1 cellular context compared by ENCODE assay signal in the genomic region with DNA sequence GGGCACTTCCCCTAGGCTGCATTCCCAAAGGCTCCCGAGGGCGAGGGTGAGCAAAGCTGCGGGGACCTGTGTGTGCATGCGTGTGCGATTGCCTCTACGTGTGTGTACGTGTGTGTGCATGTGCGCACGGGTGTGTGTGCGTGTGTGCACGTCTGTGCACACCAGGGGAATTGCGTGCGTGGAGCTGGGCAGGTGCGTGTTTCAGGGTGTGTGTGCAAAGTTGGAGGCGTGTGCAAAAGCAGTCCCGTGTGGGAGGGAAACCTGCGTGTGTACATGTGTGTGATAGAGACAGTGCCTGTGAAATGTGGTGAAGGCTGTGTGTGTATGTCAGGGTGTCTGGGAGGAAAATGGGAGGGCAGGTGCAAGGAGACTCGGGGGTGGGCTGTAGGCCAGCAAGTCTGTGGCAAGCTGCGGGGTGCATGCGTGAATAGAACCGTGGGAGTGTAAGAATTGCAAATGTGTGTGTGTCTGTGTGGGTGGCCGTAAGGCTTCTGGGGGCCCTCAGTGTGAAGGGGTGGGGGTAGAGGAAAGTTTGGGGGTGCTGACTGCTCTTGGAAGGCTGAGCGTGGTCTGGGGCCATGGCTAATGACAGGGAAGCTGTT.
TF ChIP-seq lines count a peak whose summit lies in the region.

No MANE protein-coding gene starts in this region.

TF ChIP-seq in HepG2, 621 proteins besides CTCF, POLR2A, EP300 and RAD21 (continued from another document and continues in another):
- TF ChIP-seq, protein P1, sequence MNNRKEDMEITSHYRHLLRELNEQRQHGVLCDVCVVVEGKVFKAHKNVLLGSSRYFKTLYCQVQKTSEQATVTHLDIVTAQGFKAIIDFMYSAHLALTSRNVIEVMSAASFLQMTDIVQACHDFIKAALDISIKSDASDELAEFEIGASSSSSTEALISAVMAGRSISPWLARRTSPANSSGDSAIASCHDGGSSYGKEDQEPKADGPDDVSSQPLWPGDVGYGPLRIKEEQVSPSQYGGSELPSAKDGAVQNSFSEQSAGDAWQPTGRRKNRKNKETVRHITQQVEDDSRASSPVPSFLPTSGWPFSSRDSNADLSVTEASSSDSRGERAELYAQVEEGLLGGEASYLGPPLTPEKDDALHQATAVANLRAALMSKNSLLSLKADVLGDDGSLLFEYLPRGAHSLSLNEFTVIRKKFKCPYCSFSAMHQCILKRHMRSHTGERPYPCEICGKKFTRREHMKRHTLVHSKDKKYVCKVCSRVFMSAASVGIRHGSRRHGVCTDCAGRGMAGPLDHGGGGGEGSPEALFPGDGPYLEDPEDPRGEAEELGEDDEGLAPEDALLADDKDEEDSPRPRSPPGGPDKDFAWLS (CRISPR knock-in tag; IDR thresholded peaks at IDR 0.05; ENCODE audit: borderline replicate concordance): no peak
- TF ChIP-seq ZNF549 (CRISPR knock-in tag; IDR thresholded peaks at IDR 0.05): no peak
- peak; percentile 91; the same call in 1 of the 2 replicates for TF ChIP-seq ZNF839 (CRISPR knock-in tag; IDR thresholded peaks at IDR 0.05; ENCODE audit: borderline replicate concordance)
- TF ChIP-seq ZKSCAN5 (CRISPR knock-in tag; IDR thresholded peaks at IDR 0.05): peak; percentile 32; the same call in 1 of the 2 replicates
- TF ChIP-seq RFX5 (IDR thresholded peaks at IDR 0.05; ENCODE audit: low read depth, low read length): no peak
- TF ChIP-seq, protein P2, sequence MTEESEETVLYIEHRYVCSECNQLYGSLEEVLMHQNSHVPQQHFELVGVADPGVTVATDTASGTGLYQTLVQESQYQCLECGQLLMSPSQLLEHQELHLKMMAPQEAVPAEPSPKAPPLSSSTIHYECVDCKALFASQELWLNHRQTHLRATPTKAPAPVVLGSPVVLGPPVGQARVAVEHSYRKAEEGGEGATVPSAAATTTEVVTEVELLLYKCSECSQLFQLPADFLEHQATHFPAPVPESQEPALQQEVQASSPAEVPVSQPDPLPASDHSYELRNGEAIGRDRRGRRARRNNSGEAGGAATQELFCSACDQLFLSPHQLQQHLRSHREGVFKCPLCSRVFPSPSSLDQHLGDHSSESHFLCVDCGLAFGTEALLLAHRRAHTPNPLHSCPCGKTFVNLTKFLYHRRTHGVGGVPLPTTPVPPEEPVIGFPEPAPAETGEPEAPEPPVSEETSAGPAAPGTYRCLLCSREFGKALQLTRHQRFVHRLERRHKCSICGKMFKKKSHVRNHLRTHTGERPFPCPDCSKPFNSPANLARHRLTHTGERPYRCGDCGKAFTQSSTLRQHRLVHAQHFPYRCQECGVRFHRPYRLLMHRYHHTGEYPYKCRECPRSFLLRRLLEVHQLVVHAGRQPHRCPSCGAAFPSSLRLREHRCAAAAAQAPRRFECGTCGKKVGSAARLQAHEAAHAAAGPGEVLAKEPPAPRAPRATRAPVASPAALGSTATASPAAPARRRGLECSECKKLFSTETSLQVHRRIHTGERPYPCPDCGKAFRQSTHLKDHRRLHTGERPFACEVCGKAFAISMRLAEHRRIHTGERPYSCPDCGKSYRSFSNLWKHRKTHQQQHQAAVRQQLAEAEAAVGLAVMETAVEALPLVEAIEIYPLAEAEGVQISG (CRISPR knock-in tag; IDR thresholded peaks at IDR 0.05): peak; percentile 16
- no peak for TF ChIP-seq NBN (conservative IDR thresholded peaks at IDR 0.05)
- TF ChIP-seq, protein P3, sequence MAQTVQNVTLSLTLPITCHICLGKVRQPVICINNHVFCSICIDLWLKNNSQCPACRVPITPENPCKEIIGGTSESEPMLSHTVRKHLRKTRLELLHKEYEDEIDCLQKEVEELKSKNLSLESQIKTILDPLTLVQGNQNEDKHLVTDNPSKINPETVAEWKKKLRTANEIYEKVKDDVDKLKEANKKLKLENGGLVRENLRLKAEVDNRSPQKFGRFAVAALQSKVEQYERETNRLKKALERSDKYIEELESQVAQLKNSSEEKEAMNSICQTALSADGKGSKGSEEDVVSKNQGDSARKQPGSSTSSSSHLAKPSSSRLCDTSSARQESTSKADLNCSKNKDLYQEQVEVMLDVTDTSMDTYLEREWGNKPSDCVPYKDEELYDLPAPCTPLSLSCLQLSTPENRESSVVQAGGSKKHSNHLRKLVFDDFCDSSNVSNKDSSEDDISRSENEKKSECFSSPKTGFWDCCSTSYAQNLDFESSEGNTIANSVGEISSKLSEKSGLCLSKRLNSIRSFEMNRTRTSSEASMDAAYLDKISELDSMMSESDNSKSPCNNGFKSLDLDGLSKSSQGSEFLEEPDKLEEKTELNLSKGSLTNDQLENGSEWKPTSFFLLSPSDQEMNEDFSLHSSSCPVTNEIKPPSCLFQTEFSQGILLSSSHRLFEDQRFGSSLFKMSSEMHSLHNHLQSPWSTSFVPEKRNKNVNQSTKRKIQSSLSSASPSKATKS (CRISPR knock-in tag; IDR thresholded peaks at IDR 0.05): no peak
- TF ChIP-seq ZNF225 (CRISPR knock-in tag; IDR thresholded peaks at IDR 0.05): no peak
- TF ChIP-seq NR2F6 (IDR thresholded peaks at IDR 0.05): no peak
- TF ChIP-seq NR2F6 (CRISPR knock-in tag; IDR thresholded peaks at IDR 0.05): no peak
- TF ChIP-seq, protein P4, sequence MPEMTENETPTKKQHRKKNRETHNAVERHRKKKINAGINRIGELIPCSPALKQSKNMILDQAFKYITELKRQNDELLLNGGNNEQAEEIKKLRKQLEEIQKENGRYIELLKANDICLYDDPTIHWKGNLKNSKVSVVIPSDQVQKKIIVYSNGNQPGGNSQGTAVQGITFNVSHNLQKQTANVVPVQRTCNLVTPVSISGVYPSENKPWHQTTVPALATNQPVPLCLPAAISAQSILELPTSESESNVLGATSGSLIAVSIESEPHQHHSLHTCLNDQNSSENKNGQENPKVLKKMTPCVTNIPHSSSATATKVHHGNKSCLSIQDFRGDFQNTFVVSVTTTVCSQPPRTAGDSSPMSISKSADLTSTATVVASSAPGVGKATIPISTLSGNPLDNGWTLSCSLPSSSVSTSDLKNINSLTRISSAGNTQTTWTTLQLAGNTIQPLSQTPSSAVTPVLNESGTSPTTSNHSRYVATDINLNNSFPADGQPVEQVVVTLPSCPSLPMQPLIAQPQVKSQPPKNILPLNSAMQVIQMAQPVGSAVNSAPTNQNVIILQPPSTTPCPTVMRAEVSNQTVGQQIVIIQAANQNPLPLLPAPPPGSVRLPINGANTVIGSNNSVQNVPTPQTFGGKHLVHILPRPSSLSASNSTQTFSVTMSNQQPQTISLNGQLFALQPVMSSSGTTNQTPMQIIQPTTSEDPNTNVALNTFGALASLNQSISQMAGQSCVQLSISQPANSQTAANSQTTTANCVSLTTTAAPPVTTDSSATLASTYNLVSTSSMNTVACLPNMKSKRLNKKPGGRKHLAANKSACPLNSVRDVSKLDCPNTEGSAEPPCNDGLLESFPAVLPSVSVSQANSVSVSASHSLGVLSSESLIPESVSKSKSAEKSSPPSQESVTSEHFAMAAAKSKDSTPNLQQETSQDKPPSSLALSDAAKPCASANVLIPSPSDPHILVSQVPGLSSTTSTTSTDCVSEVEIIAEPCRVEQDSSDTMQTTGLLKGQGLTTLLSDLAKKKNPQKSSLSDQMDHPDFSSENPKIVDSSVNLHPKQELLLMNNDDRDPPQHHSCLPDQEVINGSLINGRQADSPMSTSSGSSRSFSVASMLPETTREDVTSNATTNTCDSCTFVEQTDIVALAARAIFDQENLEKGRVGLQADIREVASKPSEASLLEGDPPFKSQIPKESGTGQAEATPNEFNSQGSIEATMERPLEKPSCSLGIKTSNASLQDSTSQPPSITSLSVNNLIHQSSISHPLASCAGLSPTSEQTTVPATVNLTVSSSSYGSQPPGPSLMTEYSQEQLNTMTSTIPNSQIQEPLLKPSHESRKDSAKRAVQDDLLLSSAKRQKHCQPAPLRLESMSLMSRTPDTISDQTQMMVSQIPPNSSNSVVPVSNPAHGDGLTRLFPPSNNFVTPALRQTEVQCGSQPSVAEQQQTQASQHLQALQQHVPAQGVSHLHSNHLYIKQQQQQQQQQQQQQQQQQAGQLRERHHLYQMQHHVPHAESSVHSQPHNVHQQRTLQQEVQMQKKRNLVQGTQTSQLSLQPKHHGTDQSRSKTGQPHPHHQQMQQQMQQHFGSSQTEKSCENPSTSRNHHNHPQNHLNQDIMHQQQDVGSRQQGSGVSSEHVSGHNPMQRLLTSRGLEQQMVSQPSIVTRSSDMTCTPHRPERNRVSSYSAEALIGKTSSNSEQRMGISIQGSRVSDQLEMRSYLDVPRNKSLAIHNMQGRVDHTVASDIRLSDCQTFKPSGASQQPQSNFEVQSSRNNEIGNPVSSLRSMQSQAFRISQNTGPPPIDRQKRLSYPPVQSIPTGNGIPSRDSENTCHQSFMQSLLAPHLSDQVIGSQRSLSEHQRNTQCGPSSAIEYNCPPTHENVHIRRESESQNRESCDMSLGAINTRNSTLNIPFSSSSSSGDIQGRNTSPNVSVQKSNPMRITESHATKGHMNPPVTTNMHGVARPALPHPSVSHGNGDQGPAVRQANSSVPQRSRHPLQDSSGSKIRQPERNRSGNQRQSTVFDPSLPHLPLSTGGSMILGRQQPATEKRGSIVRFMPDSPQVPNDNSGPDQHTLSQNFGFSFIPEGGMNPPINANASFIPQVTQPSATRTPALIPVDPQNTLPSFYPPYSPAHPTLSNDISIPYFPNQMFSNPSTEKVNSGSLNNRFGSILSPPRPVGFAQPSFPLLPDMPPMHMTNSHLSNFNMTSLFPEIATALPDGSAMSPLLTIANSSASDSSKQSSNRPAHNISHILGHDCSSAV (CRISPR knock-in tag; IDR thresholded peaks at IDR 0.05; ENCODE audit: borderline replicate concordance): no peak
- TF ChIP-seq, protein P5, sequence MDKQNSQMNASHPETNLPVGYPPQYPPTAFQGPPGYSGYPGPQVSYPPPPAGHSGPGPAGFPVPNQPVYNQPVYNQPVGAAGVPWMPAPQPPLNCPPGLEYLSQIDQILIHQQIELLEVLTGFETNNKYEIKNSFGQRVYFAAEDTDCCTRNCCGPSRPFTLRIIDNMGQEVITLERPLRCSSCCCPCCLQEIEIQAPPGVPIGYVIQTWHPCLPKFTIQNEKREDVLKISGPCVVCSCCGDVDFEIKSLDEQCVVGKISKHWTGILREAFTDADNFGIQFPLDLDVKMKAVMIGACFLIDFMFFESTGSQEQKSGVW (CRISPR knock-in tag; IDR thresholded peaks at IDR 0.05; ENCODE audit: borderline replicate concordance): no peak
- TF ChIP-seq, protein P6, sequence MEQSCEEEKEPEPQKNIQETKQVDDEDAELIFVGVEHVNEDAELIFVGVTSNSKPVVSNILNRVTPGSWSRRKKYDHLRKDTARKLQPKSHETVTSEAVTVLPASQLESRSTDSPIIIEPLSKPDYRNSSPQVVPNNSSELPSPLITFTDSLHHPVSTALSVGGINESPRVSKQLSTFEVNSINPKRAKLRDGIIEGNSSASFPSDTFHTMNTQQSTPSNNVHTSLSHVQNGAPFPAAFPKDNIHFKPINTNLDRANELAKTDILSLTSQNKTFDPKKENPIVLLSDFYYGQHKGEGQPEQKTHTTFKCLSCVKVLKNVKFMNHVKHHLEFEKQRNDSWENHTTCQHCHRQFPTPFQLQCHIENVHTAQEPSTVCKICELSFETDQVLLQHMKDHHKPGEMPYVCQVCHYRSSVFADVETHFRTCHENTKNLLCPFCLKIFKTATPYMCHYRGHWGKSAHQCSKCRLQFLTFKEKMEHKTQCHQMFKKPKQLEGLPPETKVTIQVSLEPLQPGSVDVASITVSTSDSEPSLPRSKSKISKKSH (CRISPR knock-in tag; IDR thresholded peaks at IDR 0.05; ENCODE audit: borderline replicate concordance): peak; percentile 8; the same call in 1 of the 2 replicates
- 0 out of 2 replicates have a peak, but pooled peaks have one; percentile 3 for TF ChIP-seq TGIF2 (CRISPR knock-in tag; IDR thresholded peaks at IDR 0.05)
- TF ChIP-seq PCBP1 (IDR thresholded peaks at IDR 0.05; ENCODE audit: borderline replicate concordance, low read depth, low read length): no peak
- TF ChIP-seq, protein P7, sequence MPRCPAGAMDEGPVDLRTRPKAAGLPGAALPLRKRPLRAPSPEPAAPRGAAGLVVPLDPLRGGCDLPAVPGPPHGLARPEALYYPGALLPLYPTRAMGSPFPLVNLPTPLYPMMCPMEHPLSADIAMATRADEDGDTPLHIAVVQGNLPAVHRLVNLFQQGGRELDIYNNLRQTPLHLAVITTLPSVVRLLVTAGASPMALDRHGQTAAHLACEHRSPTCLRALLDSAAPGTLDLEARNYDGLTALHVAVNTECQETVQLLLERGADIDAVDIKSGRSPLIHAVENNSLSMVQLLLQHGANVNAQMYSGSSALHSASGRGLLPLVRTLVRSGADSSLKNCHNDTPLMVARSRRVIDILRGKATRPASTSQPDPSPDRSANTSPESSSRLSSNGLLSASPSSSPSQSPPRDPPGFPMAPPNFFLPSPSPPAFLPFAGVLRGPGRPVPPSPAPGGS (CRISPR knock-in tag; IDR thresholded peaks at IDR 0.05): 0 out of 2 replicates have a peak, but pooled peaks have one; percentile 60
- TF ChIP-seq, protein P8, sequence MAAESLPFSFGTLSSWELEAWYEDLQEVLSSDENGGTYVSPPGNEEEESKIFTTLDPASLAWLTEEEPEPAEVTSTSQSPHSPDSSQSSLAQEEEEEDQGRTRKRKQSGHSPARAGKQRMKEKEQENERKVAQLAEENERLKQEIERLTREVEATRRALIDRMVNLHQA (CRISPR knock-in tag; IDR thresholded peaks at IDR 0.05): no peak
- TF ChIP-seq GLI4 (CRISPR knock-in tag; IDR thresholded peaks at IDR 0.05; ENCODE audit: borderline replicate concordance): 0 out of 2 replicates have a peak, but pooled peaks have one; percentile 68
- TF ChIP-seq ZNF430 (CRISPR knock-in tag; IDR thresholded peaks at IDR 0.05): no peak
- TF ChIP-seq REL (CRISPR knock-in tag; conservative IDR thresholded peaks at IDR 0.05): peak; percentile 67; the same call in 1 of the 2 replicates
- TF ChIP-seq, protein P9, sequence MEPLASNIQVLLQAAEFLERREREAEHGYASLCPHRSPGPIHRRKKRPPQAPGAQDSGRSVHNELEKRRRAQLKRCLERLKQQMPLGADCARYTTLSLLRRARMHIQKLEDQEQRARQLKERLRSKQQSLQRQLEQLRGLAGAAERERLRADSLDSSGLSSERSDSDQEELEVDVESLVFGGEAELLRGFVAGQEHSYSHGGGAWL (CRISPR knock-in tag; IDR thresholded peaks at IDR 0.05): 0 out of 2 replicates have a peak, but pooled peaks have one; percentile 66
- TF ChIP-seq KLF11 (CRISPR knock-in tag; IDR thresholded peaks at IDR 0.05): no peak
- no peak for TF ChIP-seq NCOA1 (CRISPR knock-in tag; IDR thresholded peaks at IDR 0.05)
- no peak for TF ChIP-seq CENPX (CRISPR knock-in tag; IDR thresholded peaks at IDR 0.05)
- no peak for TF ChIP-seq ZFP36 (IDR thresholded peaks at IDR 0.05; ENCODE audit: borderline replicate concordance, low read depth, low read length, partially characterized antibody)
- TF ChIP-seq ZC3H13 (CRISPR knock-in tag; IDR thresholded peaks at IDR 0.05): 0 out of 2 replicates have a peak, but pooled peaks have one; percentile 76
- TF ChIP-seq HCFC1 (IDR thresholded peaks at IDR 0.05; ENCODE audit: low read depth, low read length): no peak
- no peak for TF ChIP-seq YEATS2 (CRISPR knock-in tag; IDR thresholded peaks at IDR 0.05; ENCODE audit: borderline replicate concordance)
- TF ChIP-seq RELA (CRISPR knock-in tag; IDR thresholded peaks at IDR 0.05): no peak
- no peak for TF ChIP-seq RXRB (CRISPR knock-in tag; IDR thresholded peaks at IDR 0.05; ENCODE audit: borderline replicate concordance)
- TF ChIP-seq ADNP (CRISPR knock-in tag; IDR thresholded peaks at IDR 0.05): no peak
- TF ChIP-seq HDAC2 (CRISPR knock-in tag; IDR thresholded peaks at IDR 0.05): no peak
- TF ChIP-seq, protein P10, sequence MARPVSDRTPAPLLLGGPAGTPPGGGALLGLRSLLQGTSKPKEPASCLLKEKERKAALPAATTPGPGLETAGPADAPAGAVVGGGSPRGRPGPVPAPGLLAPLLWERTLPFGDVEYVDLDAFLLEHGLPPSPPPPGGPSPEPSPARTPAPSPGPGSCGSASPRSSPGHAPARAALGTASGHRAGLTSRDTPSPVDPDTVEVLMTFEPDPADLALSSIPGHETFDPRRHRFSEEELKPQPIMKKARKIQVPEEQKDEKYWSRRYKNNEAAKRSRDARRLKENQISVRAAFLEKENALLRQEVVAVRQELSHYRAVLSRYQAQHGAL (CRISPR knock-in tag; IDR thresholded peaks at IDR 0.05; ENCODE audit: not compliant biosample characterization): no peak
- peak; percentile 75; the same call in 1 of the 2 replicates for TF ChIP-seq MTA1 (CRISPR knock-in tag; IDR thresholded peaks at IDR 0.05; ENCODE audit: borderline replicate concordance)
